Comparison of ENCODE assay signal across 12 cellular contexts in genomic region chr3:128484404-128485282, GRCh38. TPM values are rescaled to one million over a fixed set of nuclear protein-coding genes. Genes with fewer than 3 reads are reported as not detected.
A peak's percentile ranks its signal among the peaks of the same experiment; 100 is the strongest.
DNase-seq lines count a peak whose midpoint lies in the region; ATAC-seq and TF ChIP-seq lines count a peak whose summit lies in the region.
"Had no signal": no experiment of that assay in that cellular context is flagged by ENCODE, and none has a peak within 500 bp of the region (broad histone marks: within the 10 kb centered on the region; RNA-seq: fewer than 3 reads in every experiment).

No MANE protein-coding gene starts in this region.

- H3K9ac ChIP-seq in BLaER1: no peak overlapping the region
- H3K9ac ChIP-seq in HUES64 (ENCODE audit: low read depth, low read length): no peak overlapping the region
- H3K9ac ChIP-seq in parathyroid adenoma: no peak overlapping the region

- peak overlapping the region; percentile 79 for H3K4me2 ChIP-seq in BLaER1
- peak overlapping the region; percentile 93 for H3K4me2 ChIP-seq in parathyroid adenoma (ENCODE audit: low read length)

- DNase-seq in esophagus squamous epithelium (lab: John Stamatoyannopoulos, UW) (no peak), nucleus accumbens (lab: John Stamatoyannopoulos, UW) (no peak), hippocampal formation (lab: John Stamatoyannopoulos, UW) (no peak)
- DNase-seq in effector memory CD4-positive, alpha-beta T cell: no peak
- DNase-seq: colonic mucosa, occipital lobe had no signal

- no peaks in the 10 kb centered on the region for H3K9me3 ChIP-seq in BLaER1
- H3K9me3 ChIP-seq in HUES64 (ENCODE audit: insufficient read depth, low read depth, low read length): no peaks in the 10 kb centered on the region
- no peaks in the 10 kb centered on the region for H3K9me3 ChIP-seq in esophagus squamous epithelium
- no peaks in the 10 kb centered on the region for H3K9me3 ChIP-seq in parathyroid adenoma (ENCODE audit: control insufficient read depth, low read length)
- no peaks in the 10 kb centered on the region for H3K9me3 ChIP-seq in effector memory CD4-positive, alpha-beta T cell (ENCODE audit: control insufficient read depth, low read length)
- H3K9me3 ChIP-seq: colonic mucosa had no signal

- no peak overlapping the region for H2AFZ ChIP-seq in parathyroid adenoma

- H3K27me3 ChIP-seq in BLaER1 (peaks cover 100% of the 10 kb centered on the region), HUES64 (ENCODE audit: insufficient read depth, low read length) (peaks cover 100% of the 10 kb centered on the region), esophagus squamous epithelium (peaks cover 36 to 100% (median 62%) of the 10 kb centered on the region in 4 donors), parathyroid adenoma (ENCODE audit: control insufficient read depth, insufficient read depth, low read length) (no peaks in the 10 kb centered on the region)
- peaks cover 76% of the 10 kb centered on the region for H3K27me3 ChIP-seq in effector memory CD4-positive, alpha-beta T cell (replicated peaks; ENCODE audit: control insufficient read depth, insufficient read depth, low read length, poor library complexity, severe bottlenecking)

- no peak for ATAC-seq in GM18858 (IDR thresholded peaks at IDR 0.05; ENCODE audit: unreplicated experiment)

- peaks cover 75% of the 10 kb centered on the region for H3K4me1 ChIP-seq in BLaER1
- H3K4me1 ChIP-seq in HUES64 (ENCODE audit: insufficient read depth, low read length): peaks cover 55% of the 10 kb centered on the region
- peaks cover 32 to 95% (median 35%) of the 10 kb centered on the region in 3 donors for H3K4me1 ChIP-seq in esophagus squamous epithelium
- H3K4me1 ChIP-seq in parathyroid adenoma: peaks cover 4% of the 10 kb centered on the region
- peaks cover 44% of the 10 kb centered on the region for H3K4me1 ChIP-seq in effector memory CD4-positive, alpha-beta T cell (ENCODE audit: control insufficient read depth, insufficient read depth, low read length, poor library complexity, severe bottlenecking)

- H3K27ac ChIP-seq in BLaER1 (no peak overlapping the region), HUES64 (ENCODE audit: low read depth, low read length) (no peak overlapping the region), esophagus squamous epithelium (peak overlapping the region in 3 of 4 donors; percentile 63 to 66 (median 63)), parathyroid adenoma (no peak overlapping the region)
- no peak overlapping the region for H3K27ac ChIP-seq in effector memory CD4-positive, alpha-beta T cell (ENCODE audit: insufficient read depth, low read length, poor library complexity, severe bottlenecking)
- H3K27ac ChIP-seq: colonic mucosa had no signal

- H3K4me3 ChIP-seq in BLaER1 (no peak overlapping the region), HUES64 (ENCODE audit: low read length) (peak overlapping the region; percentile 24), esophagus squamous epithelium (peak overlapping the region in 2 of 4 donors; percentile 58 to 62), parathyroid adenoma (ENCODE audit: low read depth, low read length) (peak overlapping the region; percentile 75)
- H3K4me3 ChIP-seq in effector memory CD4-positive, alpha-beta T cell (ENCODE audit: insufficient read depth, low read depth, low read length, poor library complexity, severe bottlenecking): no peak overlapping the region
- H3K4me3 ChIP-seq: colonic mucosa had no signal

- TF ChIP-seq CTCF in esophagus squamous epithelium (IDR thresholded peaks at IDR 0.05) (no peak), parathyroid adenoma (IDR thresholded peaks at IDR 0.05) (no peak)

- no peak for TF ChIP-seq POLR2A in esophagus squamous epithelium (IDR thresholded peaks at IDR 0.05)

- intact Hi-C loops in esophagus squamous epithelium (cut with DNase I): no loop called here

- 1% methylated on average over 14 of the region's 16 CpGs for WGBS in HUES64
- WGBS in esophagus squamous epithelium, 2 donors: 16 to 21% methylated on average over 13 to 14 of the region's 16 CpGs

- H3K79me2 ChIP-seq in parathyroid adenoma: no peaks in the 10 kb centered on the region

- peaks cover 74% of the 10 kb centered on the region for H4K20me1 ChIP-seq in BLaER1

- H3K36me3 ChIP-seq in BLaER1 (no peaks in the 10 kb centered on the region), HUES64 (ENCODE audit: insufficient read depth, low read length) (no peaks in the 10 kb centered on the region), esophagus squamous epithelium (no peaks in the 10 kb centered on the region), parathyroid adenoma (ENCODE audit: control insufficient read depth, insufficient read depth, low read length) (no peaks in the 10 kb centered on the region)
- H3K36me3 ChIP-seq in effector memory CD4-positive, alpha-beta T cell (ENCODE audit: control insufficient read depth, insufficient read depth, low read length): no peaks in the 10 kb centered on the region
- H3K36me3 ChIP-seq: colonic mucosa had no signal

RNA-seq across cellular contexts. Expression of gene GATA2, which starts 8.4 kb away (rescaled TPM):
- 0.55 TPM for polyA plus RNA-seq in HUES64 (2013, experiment 1 of 2)
- polyA plus RNA-seq in HUES64 (2013, experiment 2 of 2): 0.63 TPM
- total RNA-seq in esophagus squamous epithelium: 10 to 100 TPM in 1 of 4 donors, 1 to 10 TPM in 3; 1.6 to 12.8 (median 1.9) TPM

RNA-seq across cellular contexts. Expression of gene DNAJB8, which starts 18.0 kb away (rescaled TPM):
- polyA plus RNA-seq in HUES64 (2013, experiment 1 of 2): not detected
- not detected for polyA plus RNA-seq in HUES64 (2013, experiment 2 of 2)
- not detected for total RNA-seq in esophagus squamous epithelium
- total RNA-seq: activated T-helper 2 cell treated with anti-CD3 and anti-CD28 coated beads, Interferon-gamma antibody, Interleukin-2, Interleukin-4, amounts not matched to agents 10 μg/mL and 5 μg/mL and 100 μg/mL, durations not matched to agents 14 hours and 24 hours and 36 hours; colonic mucosa; M059J; occipital lobe had no signal

Comparison
In these comparisons a context has a peak if more than half of its experiments do, and no peak if none do; other contexts are left out.
1. H3K27ac ChIP-seq: peak in esophagus squamous epithelium (3 of 4); none in BLaER1 (single experiment), HUES64 (single experiment), parathyroid adenoma (single experiment) and effector memory CD4-positive, alpha-beta T cell (single experiment).
2. H3K4me3 ChIP-seq: peak in HUES64 (single experiment) and parathyroid adenoma (single experiment); none in BLaER1 (single experiment) and effector memory CD4-positive, alpha-beta T cell (single experiment).